Comparison of ENCODE assay signal across 23 cellular contexts in genomic region chr6:49892280-49892679, GRCh38. TPM values are rescaled to one million over a fixed set of nuclear protein-coding genes. Genes with fewer than 3 reads are reported as not detected.
DNase-seq lines count a peak whose midpoint lies in the region; ATAC-seq and TF ChIP-seq lines count a peak whose summit lies in the region.
"Had no signal": no experiment of that assay in that cellular context is flagged by ENCODE, and none has a peak within 500 bp of the region (broad histone marks: within the 10 kb centered on the region; RNA-seq: fewer than 3 reads in every experiment).

No MANE protein-coding gene starts in this region.

- POLR2A ChIA-PET in GM10248 (lab: Yijun Ruan, JAX) = no interaction called here

- peak; percentile 28 for DNase-seq in ELF-1 (ENCODE audit: low read depth, low spot score)
- DNase-seq in RPMI8226 = peak; percentile 34
- no peak for DNase-seq in foreskin keratinocyte
- DNase-seq in NK-92 (lab: John Stamatoyannopoulos, UW; ENCODE audit: unreplicated experiment) = no peak
- DNase-seq in mesenchymal stem cell = no peak
- no peak for DNase-seq in GM10248 (ENCODE audit: extremely low spot score)
- DNase-seq in sciatic nerve (ENCODE audit: low spot score) = no peak
- DNase-seq: COR-L47, DMS153, KBM-7, MG63, NCI-H1092 treated with DMSO at 0.1 percent for 48 hours, NCI-H1694 treated with DMSO at 0.1 percent for 48 hours, NCI-H524, SHP77 had no signal

- H3K36me3 ChIP-seq in BLaER1 treated with 17β-estradiol and CSF1 and Interleukin-3, amounts not matched to agents 10 nM and 100 nM = no peaks in the 10 kb centered on the region
- H3K36me3 ChIP-seq in mesenchymal stem cell (ENCODE audit: control insufficient read depth in 1 of 2, insufficient read depth in 2 of 2, low read depth in 1 of 2, low read length in 2 of 2) = no peaks in the 10 kb centered on the region
- H3K36me3 ChIP-seq: MG63 had no signal

- no peak overlapping the region for H3K4me3 ChIP-seq in BLaER1 treated with 17β-estradiol and CSF1 and Interleukin-3, amounts not matched to agents 10 nM and 100 nM
- H3K4me3 ChIP-seq in mesenchymal stem cell (ENCODE audit: insufficient read depth in 1 of 2, low read depth in 1 of 2, low read length in 2 of 2) = no peak overlapping the region
- H3K4me3 ChIP-seq: GM23338, MG63 had no signal

- peaks cover 0 to 22% (median 10%) of the 10 kb centered on the region in 10 experiments; a peak in 14 of 20 replicates for H3K4me1 ChIP-seq in BLaER1 treated with 17β-estradiol and CSF1 and Interleukin-3, amounts not matched to agents 10 nM and 100 nM
- H3K4me1 ChIP-seq in foreskin keratinocyte = no peaks in the 10 kb centered on the region
- no peaks in the 10 kb centered on the region for H3K4me1 ChIP-seq in mesenchymal stem cell (ENCODE audit: control insufficient read depth, insufficient read depth, low read depth, low read length)

- H3K9ac ChIP-seq in BLaER1 treated with 17β-estradiol and CSF1 and Interleukin-3, amounts not matched to agents 10 nM and 100 nM = no peak overlapping the region
- no peak overlapping the region for H3K9ac ChIP-seq in mesenchymal stem cell (ENCODE audit: low read length)

- intact Hi-C loops in sciatic nerve (cut with DNase I) = no loop called here

- no peak overlapping the region for H2BK15ac ChIP-seq in mesenchymal stem cell (ENCODE audit: low read depth, poor library complexity, severe bottlenecking)

- H2BK5ac ChIP-seq in mesenchymal stem cell (ENCODE audit: low read depth, low read length, poor library complexity, severe bottlenecking) = no peak overlapping the region

- H3K9me3 ChIP-seq in BLaER1 treated with 17β-estradiol and CSF1 and Interleukin-3, amounts not matched to agents 10 nM and 100 nM (replicated peaks in 1 of 11) = peaks cover 0 to 11% (median 6%) of the 10 kb centered on the region in 11 experiments; a peak in 7 of 22 replicates
- H3K9me3 ChIP-seq in mesenchymal stem cell (ENCODE audit: control insufficient read depth, low read length) = peaks cover 6% of the 10 kb centered on the region

- H3K23ac ChIP-seq in mesenchymal stem cell (ENCODE audit: low read length in 2 of 2) = no peak overlapping the region

- H3K79me1 ChIP-seq in mesenchymal stem cell (replicated peaks; ENCODE audit: low read length, poor library complexity, severe bottlenecking) = no peaks in the 10 kb centered on the region

- no peaks in the 10 kb centered on the region for H3K27me3 ChIP-seq in BLaER1 treated with 17β-estradiol and CSF1 and Interleukin-3, amounts not matched to agents 10 nM and 100 nM
- no peaks in the 10 kb centered on the region for H3K27me3 ChIP-seq in foreskin keratinocyte
- no peaks in the 10 kb centered on the region for H3K27me3 ChIP-seq in mesenchymal stem cell (ENCODE audit: control insufficient read depth in 1 of 2, insufficient read depth in 1 of 2, low read length in 2 of 2)
- H3K27me3 ChIP-seq: MG63 had no signal

- no peak overlapping the region for H2AK5ac ChIP-seq in mesenchymal stem cell (ENCODE audit: low read length, severe bottlenecking)

- no peak overlapping the region for H4K91ac ChIP-seq in mesenchymal stem cell (ENCODE audit: low read length)

- H2BK120ac ChIP-seq in mesenchymal stem cell (ENCODE audit: low read depth, low read length) = no peak overlapping the region

- CTCF ChIA-PET in GM10248 (lab: Yijun Ruan, JAX) = interaction anchor here (0.7 to 1.7 kb wide), 2 partner anchors 27 to 35 kb away, joined by 3 to 5 read pairs; no protein-coding TSS in a partner anchor

- H4K8ac ChIP-seq in mesenchymal stem cell (ENCODE audit: low read length) = no peak overlapping the region

- H2AFZ ChIP-seq in mesenchymal stem cell (ENCODE audit: low read depth, low read length) = no peak overlapping the region
- H2AFZ ChIP-seq: GM23338 had no signal

- peak overlapping the region in 8 of 11 experiments; percentile 33 to 67 (median 58); a peak in 16 of 22 replicates for H3K4me2 ChIP-seq in BLaER1 treated with 17β-estradiol and CSF1 and Interleukin-3, amounts not matched to agents 10 nM and 100 nM
- no peak overlapping the region for H3K4me2 ChIP-seq in mesenchymal stem cell (ENCODE audit: low read length, poor library complexity, severe bottlenecking)

- WGBS in mesenchymal stem cell = 81% methylated on average over 3 of the region's 3 CpGs

- H3K27ac ChIP-seq in BLaER1 treated with 17β-estradiol and CSF1 and Interleukin-3, amounts not matched to agents 10 nM and 100 nM = no peak overlapping the region; a peak in 1 of 22 replicates
- H3K27ac ChIP-seq in foreskin keratinocyte (no peak overlapping the region), mesenchymal stem cell (ENCODE audit: low read length, poor library complexity, severe bottlenecking) (no peak overlapping the region)

- H2BK12ac ChIP-seq in mesenchymal stem cell (ENCODE audit: low read length in 2 of 2) = no peak overlapping the region

- ATAC-seq in foreskin keratinocyte = peak; percentile 51
- no peak for ATAC-seq in sciatic nerve
- ATAC-seq: GM23338, Panc1, SK-N-SH treated with all-trans-retinoic acid at 6 μM for 48 hours had no signal

- TF ChIP-seq CTCF in foreskin keratinocyte (conservative IDR thresholded peaks at IDR 0.05) = no peak
- no peak for TF ChIP-seq CTCF in GM10248 (IDR thresholded peaks at IDR 0.05; ENCODE audit: control extremely low read depth, extremely low read depth, low read depth, missing control alignments)

- no peak overlapping the region for H3K14ac ChIP-seq in mesenchymal stem cell (ENCODE audit: low read length in 2 of 2)

- H4K20me1 ChIP-seq in BLaER1 treated with 17β-estradiol and CSF1 and Interleukin-3, amounts not matched to agents 10 nM and 100 nM = no peaks in the 10 kb centered on the region

- no peak overlapping the region for H3K18ac ChIP-seq in mesenchymal stem cell (ENCODE audit: low read depth in 1 of 2, low read length in 2 of 2)

- no peak overlapping the region for H3K4ac ChIP-seq in mesenchymal stem cell (ENCODE audit: low read depth in 1 of 2, low read length in 2 of 2)

RNA-seq across cellular contexts. Expression of gene CRISP1, which starts 25.9 kb away (rescaled TPM):
- not detected in 2 replicates for total RNA-seq in foreskin keratinocyte
- polyA plus RNA-seq in foreskin keratinocyte = not detected in 2 replicates
- not detected for polyA plus RNA-seq in mesenchymal stem cell (2013, experiment 1 of 2)
- polyA plus RNA-seq in mesenchymal stem cell (2013, experiment 2 of 2) = not detected
- not detected for total RNA-seq in sciatic nerve
- total RNA-seq: G401, GM23338, HT1080 had no signal
- polyA plus RNA-seq: AG04450, BJ, GM23338 had no signal

Comparison
In these comparisons a context has a peak if more than half of its experiments do, and no peak if none do; other contexts are left out.
1. DNase-seq: peak in ELF-1 (single experiment) and RPMI8226 (single experiment); none in foreskin keratinocyte (0 of 2), NK-92 (single experiment), mesenchymal stem cell (single experiment), GM10248 (single experiment) and sciatic nerve (single experiment).